In the genomic region with DNA sequence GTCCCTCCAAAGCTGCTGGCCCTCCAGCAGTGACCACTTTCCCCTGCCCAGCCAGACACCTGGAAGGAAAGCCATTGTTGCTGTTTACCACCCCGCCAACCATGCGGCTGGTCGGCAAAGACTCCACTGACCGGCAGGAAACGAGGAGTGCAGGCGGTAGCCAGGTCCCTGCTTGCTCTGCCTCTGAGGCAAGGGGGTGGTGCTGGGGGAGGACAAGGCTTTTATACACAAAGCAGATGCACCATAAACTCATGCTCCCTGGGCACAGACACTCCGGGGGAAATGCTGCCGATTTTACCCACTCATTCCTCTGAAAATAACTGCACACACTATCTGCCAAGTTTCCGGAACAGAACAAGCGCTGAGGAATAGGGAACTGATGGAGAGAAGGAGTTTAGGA, we compare ENCODE assay signal across 1 cellular context.
TF ChIP-seq lines count a peak whose summit lies in the region.

No MANE protein-coding gene starts in this region.

TF ChIP-seq in GM23338, 12 proteins besides CTCF, POLR2A, EP300 and RAD21 (continued from another document):
- TF ChIP-seq, protein P1, sequence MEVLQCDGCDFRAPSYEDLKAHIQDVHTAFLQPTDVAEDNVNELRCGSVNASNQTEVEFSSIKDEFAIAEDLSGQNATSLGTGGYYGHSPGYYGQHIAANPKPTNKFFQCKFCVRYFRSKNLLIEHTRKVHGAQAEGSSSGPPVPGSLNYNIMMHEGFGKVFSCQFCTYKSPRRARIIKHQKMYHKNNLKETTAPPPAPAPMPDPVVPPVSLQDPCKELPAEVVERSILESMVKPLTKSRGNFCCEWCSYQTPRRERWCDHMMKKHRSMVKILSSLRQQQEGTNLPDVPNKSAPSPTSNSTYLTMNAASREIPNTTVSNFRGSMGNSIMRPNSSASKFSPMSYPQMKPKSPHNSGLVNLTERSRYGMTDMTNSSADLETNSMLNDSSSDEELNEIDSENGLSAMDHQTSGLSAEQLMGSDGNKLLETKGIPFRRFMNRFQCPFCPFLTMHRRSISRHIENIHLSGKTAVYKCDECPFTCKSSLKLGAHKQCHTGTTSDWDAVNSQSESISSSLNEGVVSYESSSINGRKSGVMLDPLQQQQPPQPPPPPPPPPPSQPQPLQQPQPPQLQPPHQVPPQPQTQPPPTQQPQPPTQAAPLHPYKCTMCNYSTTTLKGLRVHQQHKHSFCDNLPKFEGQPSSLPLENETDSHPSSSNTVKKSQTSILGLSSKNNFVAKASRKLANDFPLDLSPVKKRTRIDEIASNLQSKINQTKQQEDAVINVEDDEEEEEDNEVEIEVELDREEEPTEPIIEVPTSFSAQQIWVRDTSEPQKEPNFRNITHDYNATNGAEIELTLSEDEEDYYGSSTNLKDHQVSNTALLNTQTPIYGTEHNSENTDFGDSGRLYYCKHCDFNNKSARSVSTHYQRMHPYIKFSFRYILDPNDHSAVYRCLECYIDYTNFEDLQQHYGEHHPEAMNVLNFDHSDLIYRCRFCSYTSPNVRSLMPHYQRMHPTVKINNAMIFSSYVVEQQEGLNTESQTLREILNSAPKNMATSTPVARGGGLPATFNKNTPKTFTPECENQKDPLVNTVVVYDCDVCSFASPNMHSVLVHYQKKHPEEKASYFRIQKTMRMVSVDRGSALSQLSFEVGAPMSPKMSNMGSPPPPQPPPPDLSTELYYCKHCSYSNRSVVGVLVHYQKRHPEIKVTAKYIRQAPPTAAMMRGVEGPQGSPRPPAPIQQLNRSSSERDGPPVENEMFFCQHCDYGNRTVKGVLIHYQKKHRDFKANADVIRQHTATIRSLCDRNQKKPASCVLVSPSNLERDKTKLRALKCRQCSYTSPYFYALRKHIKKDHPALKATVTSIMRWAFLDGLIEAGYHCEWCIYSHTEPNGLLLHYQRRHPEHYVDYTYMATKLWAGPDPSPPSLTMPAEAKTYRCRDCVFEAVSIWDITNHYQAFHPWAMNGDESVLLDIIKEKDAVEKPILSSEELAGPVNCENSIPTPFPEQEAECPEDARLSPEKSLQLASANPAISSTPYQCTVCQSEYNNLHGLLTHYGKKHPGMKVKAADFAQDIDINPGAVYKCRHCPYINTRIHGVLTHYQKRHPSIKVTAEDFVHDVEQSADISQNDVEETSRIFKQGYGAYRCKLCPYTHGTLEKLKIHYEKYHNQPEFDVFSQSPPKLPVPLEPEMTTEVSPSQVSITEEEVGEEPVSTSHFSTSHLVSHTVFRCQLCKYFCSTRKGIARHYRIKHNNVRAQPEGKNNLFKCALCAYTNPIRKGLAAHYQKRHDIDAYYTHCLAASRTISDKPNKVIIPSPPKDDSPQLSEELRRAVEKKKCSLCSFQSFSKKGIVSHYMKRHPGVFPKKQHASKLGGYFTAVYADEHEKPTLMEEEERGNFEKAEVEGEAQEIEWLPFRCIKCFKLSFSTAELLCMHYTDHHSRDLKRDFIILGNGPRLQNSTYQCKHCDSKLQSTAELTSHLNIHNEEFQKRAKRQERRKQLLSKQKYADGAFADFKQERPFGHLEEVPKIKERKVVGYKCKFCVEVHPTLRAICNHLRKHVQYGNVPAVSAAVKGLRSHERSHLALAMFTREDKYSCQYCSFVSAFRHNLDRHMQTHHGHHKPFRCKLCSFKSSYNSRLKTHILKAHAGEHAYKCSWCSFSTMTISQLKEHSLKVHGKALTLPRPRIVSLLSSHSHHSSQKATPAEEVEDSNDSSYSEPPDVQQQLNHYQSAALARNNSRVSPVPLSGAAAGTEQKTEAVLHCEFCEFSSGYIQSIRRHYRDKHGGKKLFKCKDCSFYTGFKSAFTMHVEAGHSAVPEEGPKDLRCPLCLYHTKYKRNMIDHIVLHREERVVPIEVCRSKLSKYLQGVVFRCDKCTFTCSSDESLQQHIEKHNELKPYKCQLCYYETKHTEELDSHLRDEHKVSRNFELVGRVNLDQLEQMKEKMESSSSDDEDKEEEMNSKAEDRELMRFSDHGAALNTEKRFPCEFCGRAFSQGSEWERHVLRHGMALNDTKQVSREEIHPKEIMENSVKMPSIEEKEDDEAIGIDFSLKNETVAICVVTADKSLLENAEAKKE (CRISPR knock-in tag; IDR thresholded peaks at IDR 0.05): no peak
- no peak for TF ChIP-seq STAT1 (IDR thresholded peaks at IDR 0.05; ENCODE audit: unreplicated experiment)
- TF ChIP-seq EZH2 (IDR thresholded peaks at IDR 0.05; ENCODE audit: low read depth, unreplicated experiment): no peak
